Comparison of ENCODE assay signal across 1 cellular context in the genomic region with DNA sequence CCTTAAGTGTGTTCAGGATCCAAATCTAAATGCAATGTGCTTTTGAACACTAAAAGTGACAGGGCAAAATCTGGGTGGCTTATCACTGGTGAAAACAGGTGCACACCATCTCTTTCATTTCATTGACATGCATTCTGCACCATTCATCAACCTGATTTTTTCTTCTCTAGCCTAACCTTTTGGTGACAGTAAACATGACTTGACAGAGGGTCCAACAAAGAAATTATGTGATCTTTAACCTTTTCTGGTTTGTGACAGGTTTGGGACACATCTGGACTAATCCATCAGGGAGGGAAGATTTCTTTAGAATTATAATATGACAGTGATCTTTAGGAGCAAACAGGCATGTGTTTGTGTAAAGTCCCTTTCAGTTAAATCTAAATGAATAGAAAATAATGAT.
TF ChIP-seq lines count a peak whose summit lies in the region.

No MANE protein-coding gene starts in this region.

TF ChIP-seq in GM23338, 12 proteins besides CTCF, POLR2A, EP300 and RAD21:
- TF ChIP-seq ZNF462 (CRISPR knock-in tag; IDR thresholded peaks at IDR 0.05) (no peak), JUNB (IDR thresholded peaks at IDR 0.05; ENCODE audit: unreplicated experiment) (no peak), EZH2phosphoT487 (IDR thresholded peaks at IDR 0.05; ENCODE audit: unreplicated experiment) (no peak), ZNF331 (CRISPR knock-in tag; IDR thresholded peaks at IDR 0.05; ENCODE audit: low read depth) (no peak), STAT1 (IDR thresholded peaks at IDR 0.05; ENCODE audit: unreplicated experiment) (no peak), ZNF114 (CRISPR knock-in tag; IDR thresholded peaks at IDR 0.05) (no peak), REST (IDR thresholded peaks at IDR 0.05; ENCODE audit: unreplicated experiment) (no peak), NANOG (IDR thresholded peaks at IDR 0.05; ENCODE audit: borderline replicate concordance) (no peak), EZH2 (IDR thresholded peaks at IDR 0.05; ENCODE audit: low read depth, unreplicated experiment) (no peak), POLR2AphosphoS5 (IDR thresholded peaks at IDR 0.05; ENCODE audit: low read depth) (no peak), CREB1 (CRISPR knock-in tag; IDR thresholded peaks at IDR 0.05; ENCODE audit: low read depth) (no peak)
- TF ChIP-seq, protein P1, sequence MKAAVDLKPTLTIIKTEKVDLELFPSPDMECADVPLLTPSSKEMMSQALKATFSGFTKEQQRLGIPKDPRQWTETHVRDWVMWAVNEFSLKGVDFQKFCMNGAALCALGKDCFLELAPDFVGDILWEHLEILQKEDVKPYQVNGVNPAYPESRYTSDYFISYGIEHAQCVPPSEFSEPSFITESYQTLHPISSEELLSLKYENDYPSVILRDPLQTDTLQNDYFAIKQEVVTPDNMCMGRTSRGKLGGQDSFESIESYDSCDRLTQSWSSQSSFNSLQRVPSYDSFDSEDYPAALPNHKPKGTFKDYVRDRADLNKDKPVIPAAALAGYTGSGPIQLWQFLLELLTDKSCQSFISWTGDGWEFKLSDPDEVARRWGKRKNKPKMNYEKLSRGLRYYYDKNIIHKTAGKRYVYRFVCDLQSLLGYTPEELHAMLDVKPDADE (IDR thresholded peaks at IDR 0.05) = no peak
